In genomic region chr11:119316017-119316728, GRCh38 we compare ENCODE assay signal across 9 cellular contexts. TPM values are rescaled to one million over a fixed set of nuclear protein-coding genes. Genes with fewer than 3 reads are reported as not detected.
DNase-seq lines count a peak whose midpoint lies in the region; ATAC-seq and TF ChIP-seq lines count a peak whose summit lies in the region.
"Had no signal": no experiment of that assay in that cellular context is flagged by ENCODE, and none has a peak within 500 bp of the region (broad histone marks: within the 10 kb centered on the region; RNA-seq: fewer than 3 reads in every experiment).

No MANE protein-coding gene starts in this region.

- TF ChIP-seq CTCF in SU-DHL-6 (IDR thresholded peaks at IDR 0.05; ENCODE audit: insufficient read depth, low read length, poor library complexity, severe bottlenecking) (no peak), fibroblast of mammary gland (conservative IDR thresholded peaks at IDR 0.05; ENCODE audit: control insufficient read depth, insufficient read depth, low read depth, low read length) (no peak), neural progenitor cell (IDR thresholded peaks at IDR 0.05) (no peak)

- DNase-seq in Right ventricle myocardium inferior (ENCODE audit: missing footprints) (no peak), cardiac septum (ENCODE audit: low spot score) (no peak), fibroblast of mammary gland (ENCODE audit: low read depth) (no peak), neural progenitor cell (ENCODE audit: low spot score) (peak; percentile 34), iPS-NIHi11 (ENCODE audit: low spot score) (no peak)
- no peak for DNase-seq in stimulated activated CD4-positive, alpha-beta T cell treated with anti-CD3 and anti-CD28 coated beads, Interleukin-15, amount 100 ng/mL, for 24 hours

- intact Hi-C loops in Right ventricle myocardium inferior (cut with DNase I) (loop anchor here (2.0 kb wide), 1 partner anchor 111 kb away; no protein-coding TSS in a partner anchor), cardiac septum (cut with DNase I) (loop anchor here (5.0 kb wide), 1 partner anchor 109 kb away; the partner anchor contains the start of gene CBL)

- H2AFZ ChIP-seq in SU-DHL-6 (ENCODE audit: low read depth, low read length, severe bottlenecking) (no peak overlapping the region), neural progenitor cell (replicated peaks) (peak overlapping the region; percentile 94)

- H3K9me3 ChIP-seq in SU-DHL-6 (ENCODE audit: insufficient read depth, low read length) (no peaks in the 10 kb centered on the region), neural progenitor cell (ENCODE audit: low read depth) (no peaks in the 10 kb centered on the region)

- H3K4me3 Mint-ChIP-seq in neural progenitor cell = peak overlapping the region; percentile 79

- H3K27ac ChIP-seq in SU-DHL-6 (ENCODE audit: low read depth, low read length) (no peak overlapping the region), neural progenitor cell (no peak overlapping the region)

- peaks cover 55% of the 10 kb centered on the region for H3K4me1 ChIP-seq in neural progenitor cell

- H3F3A ChIP-seq in SU-DHL-6 (ENCODE audit: insufficient read depth) = no peaks in the 10 kb centered on the region
- peaks cover 35% of the 10 kb centered on the region for H3F3A ChIP-seq in neural progenitor cell (ENCODE audit: low read depth)

- H3K27me3 ChIP-seq in SU-DHL-6 (ENCODE audit: low read length) (no peaks in the 10 kb centered on the region), neural progenitor cell (peaks cover 35% of the 10 kb centered on the region)

- H3K4me1 Mint-ChIP-seq in neural progenitor cell = peaks cover 30% of the 10 kb centered on the region

- no peak overlapping the region for H3K27ac Mint-ChIP-seq in neural progenitor cell

- H3K79me2 ChIP-seq in SU-DHL-6 (ENCODE audit: insufficient read depth, low read length) (no peaks in the 10 kb centered on the region), neural progenitor cell (ENCODE audit: low read depth) (no peaks in the 10 kb centered on the region)

- peaks cover 13% of the 10 kb centered on the region for H3K27me3 Mint-ChIP-seq in neural progenitor cell (ENCODE audit: insufficient read depth, low read depth)

- no peaks in the 10 kb centered on the region for H3K9me2 ChIP-seq in SU-DHL-6 (replicated peaks; ENCODE audit: insufficient read depth, low read length)

- H3K4me3 ChIP-seq in SU-DHL-6 (ENCODE audit: insufficient read depth, low read length, poor library complexity, severe bottlenecking) = no peak overlapping the region
- peak overlapping the region; percentile 13 for H3K4me3 ChIP-seq in fibroblast of mammary gland (ENCODE audit: control insufficient read depth, low read depth, low read length)
- H3K4me3 ChIP-seq in neural progenitor cell = peak overlapping the region; percentile 74

- H4K20me1 ChIP-seq in SU-DHL-6 (ENCODE audit: low read depth, low read length) (no peaks in the 10 kb centered on the region), neural progenitor cell (ENCODE audit: low read depth) (peaks cover 6% of the 10 kb centered on the region)

- no peaks in the 10 kb centered on the region for H3K36me3 Mint-ChIP-seq in neural progenitor cell

- ATAC-seq in Right ventricle myocardium inferior (peak; percentile 12), HG03108 (IDR thresholded peaks at IDR 0.05; ENCODE audit: unreplicated experiment) (no peak)

- H3K4me2 ChIP-seq in SU-DHL-6 (ENCODE audit: low read depth, low read length, poor library complexity, severe bottlenecking) (peak overlapping the region; percentile 47), neural progenitor cell (peak overlapping the region; percentile 89)

- no peak overlapping the region; the same call in 1 of the 2 replicates for H3K9ac ChIP-seq in SU-DHL-6 (ENCODE audit: low read length)
- H3K9ac ChIP-seq in neural progenitor cell = no peak overlapping the region

- H3K9me3 Mint-ChIP-seq in neural progenitor cell = no peaks in the 10 kb centered on the region

- H3K36me3 ChIP-seq in SU-DHL-6 (ENCODE audit: low read length) (no peaks in the 10 kb centered on the region), neural progenitor cell (no peaks in the 10 kb centered on the region)

RNA-seq across cellular contexts. Expression of gene MCAM, which starts 0.8 kb away (rescaled TPM):
- 68.7 TPM for total RNA-seq in Right ventricle myocardium inferior
- total RNA-seq in cardiac septum = 110 TPM
- total RNA-seq in neural progenitor cell (ENCODE audit: low replicate concordance) = 23.3 and 28.2 TPM in 2 replicates

RNA-seq across cellular contexts. Expression of gene RNF26, which starts 18.2 kb away (rescaled TPM):
- total RNA-seq in Right ventricle myocardium inferior = 13.1 TPM
- total RNA-seq in cardiac septum = 10.7 TPM
- total RNA-seq in neural progenitor cell (ENCODE audit: low replicate concordance) = 17.1 and 48.2 TPM in 2 replicates

RNA-seq across cellular contexts. Expression of gene C1QTNF5, which starts 24.5 kb away (rescaled TPM):
- 17.5 TPM for total RNA-seq in Right ventricle myocardium inferior
- total RNA-seq in cardiac septum = 33.8 TPM
- 0.90 and 3.4 TPM in 2 replicates for total RNA-seq in neural progenitor cell (ENCODE audit: low replicate concordance)
- total RNA-seq: mononuclear cell had no signal

RNA-seq across cellular contexts. Expression of gene MFRP, which starts 30.3 kb away (rescaled TPM):
- total RNA-seq in Right ventricle myocardium inferior (not detected), cardiac septum (not detected), neural progenitor cell (ENCODE audit: low replicate concordance) (not detected in 2 replicates)
- total RNA-seq: mononuclear cell had no signal
